ENCODE assay signal across 19 cellular contexts in genomic region chr13:99383946-99384345, GRCh38.
DNase-seq lines count a peak whose midpoint lies in the region; ATAC-seq and TF ChIP-seq lines count a peak whose summit lies in the region.
"Had no signal": no experiment of that assay in that cellular context is flagged by ENCODE, and none has a peak within 500 bp of the region (broad histone marks: within the 10 kb centered on the region; RNA-seq: fewer than 3 reads in every experiment).

No MANE protein-coding gene starts in this region.

- H4K91ac ChIP-seq in neuronal stem cell (ENCODE audit: low read depth, low read length, poor library complexity) = no peak overlapping the region

- no peak overlapping the region for H2BK15ac ChIP-seq in neuronal stem cell (ENCODE audit: low read length)

- H3K79me1 ChIP-seq in neuronal stem cell (ENCODE audit: low read depth, low read length) = no peaks in the 10 kb centered on the region

- H3K18ac ChIP-seq in neuronal stem cell (ENCODE audit: low read length) = no peak overlapping the region

- no CpG with 5 or more reads among the region's 5 CpGs for WGBS in neuronal stem cell (ENCODE audit: extremely low coverage in 2 of 2, insufficient read length in 2 of 2, insufficient replicate concordance in 1 of 2), 2 donors
- 81 to 95% methylated on average over 5 of the region's 5 CpGs for WGBS in sigmoid colon, 2 donors

- TF ChIP-seq CTCF in sigmoid colon (IDR thresholded peaks at IDR 0.05) = no peak
- TF ChIP-seq CTCF in colonic mucosa (IDR thresholded peaks at IDR 0.05) = no peak

- H4K8ac ChIP-seq in neuronal stem cell (ENCODE audit: low read depth, low read length) = no peak overlapping the region

- no peak overlapping the region for H2BK12ac ChIP-seq in neuronal stem cell (ENCODE audit: low read length)

- H3K23ac ChIP-seq in neuronal stem cell (ENCODE audit: low read depth, low read length, poor library complexity) = no peak overlapping the region

- H3K9me3 ChIP-seq in T-helper 17 cell (ENCODE audit: control insufficient read depth, low read length, poor library complexity, severe bottlenecking) (no peaks in the 10 kb centered on the region), neuronal stem cell (replicated peaks in 1 of 2; ENCODE audit: control insufficient read depth in 2 of 2, insufficient read depth in 1 of 2, low read depth in 1 of 2, low read length in 2 of 2) (no peaks in the 10 kb centered on the region), sigmoid colon (no peaks in the 10 kb centered on the region), colonic mucosa (no peaks in the 10 kb centered on the region)
- H3K9me3 ChIP-seq: left lung, mucosa of descending colon, right lobe of liver, upper lobe of right lung had no signal

- H3K4me1 ChIP-seq in neuronal stem cell (ENCODE audit: control insufficient read depth in 2 of 2, insufficient read depth in 1 of 2, low read depth in 1 of 2, low read length in 2 of 2) (peaks cover 0 to 7% of the 10 kb centered on the region in 2 donors), sigmoid colon (no peaks in the 10 kb centered on the region), colonic mucosa (no peaks in the 10 kb centered on the region)
- H3K4me1 ChIP-seq: right lobe of liver, upper lobe of right lung had no signal

- peak overlapping the region; percentile 22 for H3K27ac Mint-ChIP-seq in T-helper 1 cell treated with Interleukin-12 subunit alpha and Interleukin-12 subunit beta and Interleukin-4 antibody, amounts not matched to agents 30 μg/mL and 1 μg/mL, for 36 hours
- peak overlapping the region; percentile 98 for H3K27ac Mint-ChIP-seq in T-helper 17 cell
- peak overlapping the region; percentile 77 to 93 for H3K27ac Mint-ChIP-seq in activated naive CD4-positive, alpha-beta T cell treated with anti-CD3 and anti-CD28 coated beads, Interleukin-2, amount 50 U/mL, for 72 hours
- H3K27ac Mint-ChIP-seq: WTC11 had no signal

- no peak overlapping the region for H2AK5ac ChIP-seq in neuronal stem cell (ENCODE audit: low read depth, low read length)

- no peak overlapping the region for H2BK5ac ChIP-seq in neuronal stem cell (ENCODE audit: low read length)

- H3K9me3 Mint-ChIP-seq in T-helper 1 cell treated with Interleukin-12 subunit alpha and Interleukin-12 subunit beta and Interleukin-4 antibody, amounts not matched to agents 30 μg/mL and 1 μg/mL, for 36 hours = no peaks in the 10 kb centered on the region
- H3K9me3 Mint-ChIP-seq in activated naive CD4-positive, alpha-beta T cell treated with anti-CD3 and anti-CD28 coated beads, Interleukin-2, amount 50 U/mL, for 72 hours = no peaks in the 10 kb centered on the region
- H3K9me3 Mint-ChIP-seq: WTC11 had no signal

- no peak for TF ChIP-seq EP300 in sigmoid colon (IDR thresholded peaks at IDR 0.05)

- peak; percentile 32 for ATAC-seq in T-helper 17 cell
- ATAC-seq in activated naive CD4-positive, alpha-beta T cell treated with anti-CD3 and anti-CD28 coated beads, Interleukin-2, amount 50 U/mL, for 72 hours = peak; percentile 43 to 64
- ATAC-seq: left lung, mucosa of descending colon, right lobe of liver, upper lobe of right lung, WTC11 had no signal

- H3K4me2 ChIP-seq in neuronal stem cell (ENCODE audit: insufficient read depth, low read length, poor library complexity, severe bottlenecking) = no peak overlapping the region

- H3K4me3 Mint-ChIP-seq in T-helper 1 cell treated with Interleukin-12 subunit alpha and Interleukin-12 subunit beta and Interleukin-4 antibody, amounts not matched to agents 30 μg/mL and 1 μg/mL, for 36 hours = peak overlapping the region; percentile 5
- H3K4me3 Mint-ChIP-seq in T-helper 17 cell = peak overlapping the region; percentile 85
- H3K4me3 Mint-ChIP-seq: WTC11 had no signal

- H2AFZ ChIP-seq in neuronal stem cell (ENCODE audit: low read length) = no peak overlapping the region

- H3K4ac ChIP-seq in neuronal stem cell (ENCODE audit: low read length) = no peak overlapping the region

- H3K4me1 Mint-ChIP-seq in T-helper 1 cell treated with Interleukin-12 subunit alpha and Interleukin-12 subunit beta and Interleukin-4 antibody, amounts not matched to agents 30 μg/mL and 1 μg/mL, for 36 hours (ENCODE audit: low read depth) = peaks cover 53% of the 10 kb centered on the region
- peaks cover 57% of the 10 kb centered on the region for H3K4me1 Mint-ChIP-seq in T-helper 17 cell

- peaks cover 4 to 27% of the 10 kb centered on the region in 2 donors for H3K36me3 ChIP-seq in neuronal stem cell (replicated peaks in 1 of 2; ENCODE audit: control insufficient read depth in 2 of 2, insufficient read depth in 2 of 2, low read length in 2 of 2)
- peaks cover 0 to 28% (median 4%) of the 10 kb centered on the region in 4 donors for H3K36me3 ChIP-seq in sigmoid colon
- no peaks in the 10 kb centered on the region for H3K36me3 ChIP-seq in colonic mucosa

- DNase-seq in T-helper 1 cell (no peak), T-helper 17 cell (no peak), neuronal stem cell (ENCODE audit: low spot score) (no peak), sigmoid colon (no peak), NCI-H446 (lab: John Stamatoyannopoulos, UW) (no peak), colonic mucosa (no peak)
- peak in 1 of 2 donors; percentile 60 for DNase-seq in activated naive CD4-positive, alpha-beta T cell treated with anti-CD3 and anti-CD28 coated beads, Interleukin-2, amount 50 U/mL, for 72 hours (ENCODE audit: low spot score in 2 of 2)
- DNase-seq: cortex of kidney, DMS79, left lung, mucosa of descending colon, NCI-H2081, NCI-H526, right lobe of liver, SHP77, upper lobe of right lung had no signal

- no peak for TF ChIP-seq POLR2A in sigmoid colon (IDR thresholded peaks at IDR 0.05)

- no peak overlapping the region for H3K27ac ChIP-seq in neuronal stem cell (replicated peaks; ENCODE audit: low read length)
- no peak overlapping the region for H3K27ac ChIP-seq in sigmoid colon
- H3K27ac ChIP-seq in colonic mucosa = no peak overlapping the region
- H3K27ac ChIP-seq: 22Rv1, left lung, right lobe of liver, upper lobe of right lung had no signal

- intact Hi-C loops in sigmoid colon (cut with DNase I) (no loop called here), colonic mucosa (cut with DNase I) (no loop called here)

- no peak overlapping the region for H2BK120ac ChIP-seq in neuronal stem cell (ENCODE audit: low read depth, low read length)

- peak overlapping the region; percentile 25 for H3K14ac ChIP-seq in neuronal stem cell (ENCODE audit: low read length)

- peaks cover 2% of the 10 kb centered on the region for H3K27me3 Mint-ChIP-seq in T-helper 1 cell treated with Interleukin-12 subunit alpha and Interleukin-12 subunit beta and Interleukin-4 antibody, amounts not matched to agents 30 μg/mL and 1 μg/mL, for 36 hours (ENCODE audit: low read depth)
- no peaks in the 10 kb centered on the region for H3K27me3 Mint-ChIP-seq in T-helper 17 cell

- peaks cover 26% of the 10 kb centered on the region for H3K36me3 Mint-ChIP-seq in T-helper 1 cell treated with Interleukin-12 subunit alpha and Interleukin-12 subunit beta and Interleukin-4 antibody, amounts not matched to agents 30 μg/mL and 1 μg/mL, for 36 hours (ENCODE audit: low read depth)
- H3K36me3 Mint-ChIP-seq in T-helper 17 cell (ENCODE audit: low read depth) = peaks cover 4% of the 10 kb centered on the region
- H3K36me3 Mint-ChIP-seq in activated naive CD4-positive, alpha-beta T cell treated with anti-CD3 and anti-CD28 coated beads, Interleukin-2, amount 50 U/mL, for 72 hours = peaks cover 17 to 51% of the 10 kb centered on the region in 2 donors

- H3K27me3 ChIP-seq in neuronal stem cell (ENCODE audit: control insufficient read depth in 3 of 3, insufficient read depth in 3 of 3, low read depth in 1 of 3, low read length in 3 of 3) (no peaks in the 10 kb centered on the region), sigmoid colon (no peaks in the 10 kb centered on the region), colonic mucosa (no peaks in the 10 kb centered on the region)
- H3K27me3 ChIP-seq: left lung, right lobe of liver, upper lobe of right lung had no signal

- H3K4me3 ChIP-seq in neuronal stem cell (ENCODE audit: low read length in 2 of 2) (no peak overlapping the region), sigmoid colon (no peak overlapping the region), colonic mucosa (no peak overlapping the region)
- H3K4me3 ChIP-seq: left lung, mucosa of descending colon, right lobe of liver, upper lobe of right lung had no signal

- H3K9ac ChIP-seq in neuronal stem cell (ENCODE audit: low read depth, low read length, poor library complexity) (no peak overlapping the region), colonic mucosa (ENCODE audit: low read depth in 2 of 2, low read length in 2 of 2) (no peak overlapping the region)

Comparison
In these comparisons a context has a peak if more than half of its experiments do, and no peak if none do; other contexts are left out.
1. H3K27ac Mint-ChIP-seq: peak in every context shown above with its lines; median percentile 98 in T-helper 17 cell; 85 in activated naive CD4-positive, alpha-beta T cell treated with anti-CD3 and anti-CD28 coated beads, Interleukin-2, amount 50 U/mL, for 72 hours; 22 in T-helper 1 cell treated with Interleukin-12 subunit alpha and Interleukin-12 subunit beta and Interleukin-4 antibody, amounts not matched to agents 30 μg/mL and 1 μg/mL, for 36 hours.